In the genomic region with DNA sequence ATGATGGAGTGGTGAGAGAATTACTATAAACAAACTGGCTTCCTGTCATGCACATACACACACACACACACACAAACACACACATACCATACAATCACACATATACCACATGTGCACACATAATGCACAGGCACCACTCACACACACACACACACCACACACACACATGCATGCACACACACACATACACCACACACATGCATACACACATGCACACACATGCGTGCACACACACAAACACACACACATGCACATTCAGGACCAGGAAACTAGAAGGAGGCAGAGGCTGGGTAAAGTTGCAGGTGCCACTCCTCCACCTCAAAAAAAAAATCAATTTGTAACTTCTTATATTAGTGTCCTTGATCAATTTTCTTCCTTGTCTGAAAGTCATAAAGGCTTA, we compare ENCODE assay signal across 22 cellular contexts.
A peak's percentile ranks its signal among the peaks of the same experiment; 100 is the strongest.
DNase-seq lines count a peak whose midpoint lies in the region; ATAC-seq, FAIRE-seq and TF ChIP-seq lines count a peak whose summit lies in the region.
"Had no signal": no experiment of that assay in that cellular context is flagged by ENCODE, and none has a peak within 500 bp of the region (broad histone marks: within the 10 kb centered on the region; RNA-seq: fewer than 3 reads in every experiment).

No MANE protein-coding gene starts in this region.

- H3K36me3 ChIP-seq in HepG2 (replicated peaks in 1 of 2; ENCODE audit: control insufficient read depth in 1 of 2, insufficient read depth in 2 of 2, low read length in 2 of 2) = no peaks in the 10 kb centered on the region
- H3K36me3 ChIP-seq in right lobe of liver = no peaks in the 10 kb centered on the region
- no peaks in the 10 kb centered on the region for H3K36me3 ChIP-seq in KMS-11 (ENCODE audit: insufficient read depth)
- H3K36me3 ChIP-seq in esophagus muscularis mucosa = no peaks in the 10 kb centered on the region
- no peaks in the 10 kb centered on the region for H3K36me3 ChIP-seq in WERI-Rb-1
- H3K36me3 ChIP-seq: BLaER1, HAP-1 had no signal

- BruUV-seq in HepG2 (replicated peaks; lab: Mats Ljungman, UMichigan) = no TSS peak

- in situ Hi-C loops in HepG2 (cut with HindIII; ENCODE audit: extremely low pct_ligation_motif_present, low pct_unique_long_range_greater_than_20kb) (no loop called here), KBM-7 (cut with MboI; ENCODE audit: low pct_unique_long_range_greater_than_20kb, low sequenced_read_pairs) (no loop called here)

- intact Hi-C loops in HepG2 (cut with micrococcal nuclease; ENCODE audit: unreplicated experiment) (no loop called here), right lobe of liver (cut with DNase I) (no loop called here), esophagus muscularis mucosa (cut with DNase I) (no loop called here)

- H3K4me2 ChIP-seq in HepG2 (ENCODE audit: low read depth, low read length) (no peak overlapping the region), KMS-11 (peak overlapping the region; percentile 38; the same call in 1 of the 2 replicates)
- H3K4me2 ChIP-seq: GM23338 had no signal

- CTCF ChIA-PET in HepG2 (lab: Yijun Ruan, JAX; ENCODE audit: low intra/inter-chr PET ratio, low total read pairs) = no interaction called here

- H3K27me3 ChIP-seq in HepG2 (ENCODE audit: control insufficient read depth in 1 of 2, insufficient read depth in 2 of 2, low read length in 2 of 2) (no peaks in the 10 kb centered on the region), right lobe of liver (no peaks in the 10 kb centered on the region), KMS-11 (ENCODE audit: insufficient read depth, low read depth) (no peaks in the 10 kb centered on the region), esophagus muscularis mucosa (no peaks in the 10 kb centered on the region), WERI-Rb-1 (ENCODE audit: insufficient read depth, low read depth, severe bottlenecking) (no peaks in the 10 kb centered on the region)
- H3K27me3 ChIP-seq: BLaER1 had no signal

- H4K20me1 ChIP-seq in HepG2 (ENCODE audit: insufficient read depth, low read length) = no peaks in the 10 kb centered on the region
- H4K20me1 ChIP-seq in KMS-11 (ENCODE audit: insufficient read depth) = no peaks in the 10 kb centered on the region
- H4K20me1 ChIP-seq: BLaER1 had no signal

- TF ChIP-seq EP300 in HepG2 (IDR thresholded peaks at IDR 0.05; ENCODE audit: low read depth in 2 of 2, low read length in 2 of 2) (no peak), HepG2 (CRISPR knock-in tag; IDR thresholded peaks at IDR 0.05; ENCODE audit: borderline replicate concordance) (no peak), esophagus muscularis mucosa (IDR thresholded peaks at IDR 0.05) (no peak)

- no peak for TF ChIP-seq POLR2A in HepG2 (IDR thresholded peaks at IDR 0.05; ENCODE audit: insufficient read depth in 1 of 2, low read depth in 2 of 2, low read length in 2 of 2)
- no peak for TF ChIP-seq POLR2A in right lobe of liver (IDR thresholded peaks at IDR 0.05)
- TF ChIP-seq POLR2A in esophagus muscularis mucosa (IDR thresholded peaks at IDR 0.05; ENCODE audit: low read depth) = no peak

- DNase-seq in HepG2 (ENCODE audit: low spot score) (no peak), right lobe of liver (no peak), esophagus muscularis mucosa (ENCODE audit: extremely low spot score) (peak; percentile 60), urothelium cell line (ENCODE audit: low spot score) (no peak), KBM-7 (no peak), OCI-M2 (lab: John Stamatoyannopoulos, UW; ENCODE audit: unreplicated experiment) (no peak), WERI-Rb-1 (no peak)
- DNase-seq: CD4-positive, CD25-positive, alpha-beta regulatory T cell; CD8-positive, alpha-beta memory T cell; DMS 273 treated with DMSO at 0.1 percent for 48 hours; DMS79; EL; GDM1 had no signal

- H3K27ac ChIP-seq in HepG2 (ENCODE audit: extremely low read length, insufficient read depth, low read length) (no peak overlapping the region), right lobe of liver (no peak overlapping the region), KMS-11 (no peak overlapping the region), esophagus muscularis mucosa (replicated peaks in 1 of 4) (no peak overlapping the region), WERI-Rb-1 (no peak overlapping the region)
- H3K27ac ChIP-seq: 22Rv1, BLaER1, C4-2B had no signal

- H2AFZ ChIP-seq in HepG2 (ENCODE audit: low read length) = no peak overlapping the region
- H2AFZ ChIP-seq in KMS-11 (ENCODE audit: low read depth) = no peak overlapping the region
- H2AFZ ChIP-seq: GM23338 had no signal

- WGBS in HepG2 (ENCODE audit: low lambda C conversion rate) = 0% methylated on average over 1 of the region's 1 CpG
- 60% methylated on average over 1 of the region's 1 CpG for WGBS in right lobe of liver (ENCODE audit: insufficient coverage, low coverage, low lambda C conversion rate, missing lambda C conversion rate)
- WGBS in esophagus muscularis mucosa = 100% methylated on average over 1 of the region's 1 CpG

- H3K79me2 ChIP-seq in HepG2 (ENCODE audit: insufficient read depth, low read length) (no peaks in the 10 kb centered on the region), KMS-11 (ENCODE audit: insufficient read depth, low read depth) (no peaks in the 10 kb centered on the region)

- no peaks in the 10 kb centered on the region for H3K9me3 ChIP-seq in HepG2 (ENCODE audit: low read length)
- no peaks in the 10 kb centered on the region for H3K9me3 ChIP-seq in right lobe of liver
- no peaks in the 10 kb centered on the region for H3K9me3 ChIP-seq in esophagus muscularis mucosa
- no peaks in the 10 kb centered on the region for H3K9me3 ChIP-seq in WERI-Rb-1 (ENCODE audit: severe bottlenecking)
- H3K9me3 ChIP-seq: BLaER1, HAP-1 had no signal

- H3K9ac ChIP-seq in HepG2 (ENCODE audit: insufficient read depth, low read depth, low read length) (no peak overlapping the region), KMS-11 (no peak overlapping the region)
- H3K9ac ChIP-seq: BLaER1 had no signal

- H3K4me3 ChIP-seq in HepG2 (replicated peaks in 1 of 3; ENCODE audit: insufficient read depth in 1 of 3, low read depth in 2 of 3, low read length in 3 of 3) (no peak overlapping the region), right lobe of liver (no peak overlapping the region), KMS-11 (IDR thresholded peaks at IDR 0.05; ENCODE audit: insufficient read depth, low read depth, low read length) (no peak overlapping the region), esophagus muscularis mucosa (no peak overlapping the region), WERI-Rb-1 (ENCODE audit: low read depth, low read length) (no peak overlapping the region)
- H3K4me3 ChIP-seq: BLaER1, GM23338, HAP-1 had no signal

- no peaks in the 10 kb centered on the region for H3K4me1 ChIP-seq in HepG2 (ENCODE audit: insufficient read depth, low read length)
- no peaks in the 10 kb centered on the region for H3K4me1 ChIP-seq in right lobe of liver
- peaks cover 37% of the 10 kb centered on the region for H3K4me1 ChIP-seq in KMS-11 (ENCODE audit: low read depth, poor library complexity, severe bottlenecking)
- H3K4me1 ChIP-seq in esophagus muscularis mucosa = peaks cover 0 to 10% (median 9%) of the 10 kb centered on the region in 4 donors
- H3K4me1 ChIP-seq: HAP-1 had no signal

- POLR2A ChIA-PET in HepG2 (lab: Yijun Ruan, JAX) = no interaction called here

- ATAC-seq in HepG2 (no peak), right lobe of liver (no peak)
- ATAC-seq: GM23338 had no signal

- FAIRE-seq in HepG2 (lab: Jason Lieb, UNC) = no peak
- peak; percentile 93 for FAIRE-seq in urothelium cell line (lab: Jason Lieb, UNC)
- FAIRE-seq: A204.1, GM12891, GM18507 had no signal

- TF ChIP-seq RAD21 in HepG2 (CRISPR knock-in tag; IDR thresholded peaks at IDR 0.05) = no peak

- no peak for TF ChIP-seq CTCF in HepG2 (CRISPR knock-in tag; IDR thresholded peaks at IDR 0.05)
- TF ChIP-seq CTCF in right lobe of liver (IDR thresholded peaks at IDR 0.05) = no peak
- no peak for TF ChIP-seq CTCF in KMS-11 (conservative IDR thresholded peaks at IDR 0.05; ENCODE audit: low read depth, low read length)
- TF ChIP-seq CTCF in esophagus muscularis mucosa (IDR thresholded peaks at IDR 0.05) = no peak
- no peak for TF ChIP-seq CTCF in WERI-Rb-1 (IDR thresholded peaks at IDR 0.05; ENCODE audit: low read depth, low read length)

TF ChIP-seq in HepG2, 621 proteins besides CTCF, POLR2A, EP300 and RAD21:
- TF ChIP-seq, protein P1, sequence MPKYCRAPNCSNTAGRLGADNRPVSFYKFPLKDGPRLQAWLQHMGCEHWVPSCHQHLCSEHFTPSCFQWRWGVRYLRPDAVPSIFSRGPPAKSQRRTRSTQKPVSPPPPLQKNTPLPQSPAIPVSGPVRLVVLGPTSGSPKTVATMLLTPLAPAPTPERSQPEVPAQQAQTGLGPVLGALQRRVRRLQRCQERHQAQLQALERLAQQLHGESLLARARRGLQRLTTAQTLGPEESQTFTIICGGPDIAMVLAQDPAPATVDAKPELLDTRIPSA (CRISPR knock-in tag; IDR thresholded peaks at IDR 0.05; ENCODE audit: borderline replicate concordance) = no peak
- no peak for TF ChIP-seq ZNF441 (CRISPR knock-in tag; IDR thresholded peaks at IDR 0.05; ENCODE audit: borderline replicate concordance)
- no peak for TF ChIP-seq CENPT (CRISPR knock-in tag; IDR thresholded peaks at IDR 0.05; ENCODE audit: low read depth)
- TF ChIP-seq, protein P2, sequence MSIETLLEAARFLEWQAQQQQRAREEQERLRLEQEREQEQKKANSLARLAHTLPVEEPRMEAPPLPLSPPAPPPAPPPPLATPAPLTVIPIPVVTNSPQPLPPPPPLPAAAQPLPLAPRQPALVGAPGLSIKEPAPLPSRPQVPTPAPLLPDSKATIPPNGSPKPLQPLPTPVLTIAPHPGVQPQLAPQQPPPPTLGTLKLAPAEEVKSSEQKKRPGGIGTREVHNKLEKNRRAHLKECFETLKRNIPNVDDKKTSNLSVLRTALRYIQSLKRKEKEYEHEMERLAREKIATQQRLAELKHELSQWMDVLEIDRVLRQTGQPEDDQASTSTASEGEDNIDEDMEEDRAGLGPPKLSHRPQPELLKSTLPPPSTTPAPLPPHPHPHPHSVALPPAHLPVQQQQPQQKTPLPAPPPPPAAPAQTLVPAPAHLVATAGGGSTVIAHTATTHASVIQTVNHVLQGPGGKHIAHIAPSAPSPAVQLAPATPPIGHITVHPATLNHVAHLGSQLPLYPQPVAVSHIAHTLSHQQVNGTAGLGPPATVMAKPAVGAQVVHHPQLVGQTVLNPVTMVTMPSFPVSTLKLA (IDR thresholded peaks at IDR 0.05) = peak; percentile 83
- TF ChIP-seq ATF1 (CRISPR knock-in tag; IDR thresholded peaks at IDR 0.05) = no peak
- TF ChIP-seq NR3C1 (CRISPR knock-in tag; IDR thresholded peaks at IDR 0.05) = no peak
